ENCODE assay signal across 9 cellular contexts in the genomic region with DNA sequence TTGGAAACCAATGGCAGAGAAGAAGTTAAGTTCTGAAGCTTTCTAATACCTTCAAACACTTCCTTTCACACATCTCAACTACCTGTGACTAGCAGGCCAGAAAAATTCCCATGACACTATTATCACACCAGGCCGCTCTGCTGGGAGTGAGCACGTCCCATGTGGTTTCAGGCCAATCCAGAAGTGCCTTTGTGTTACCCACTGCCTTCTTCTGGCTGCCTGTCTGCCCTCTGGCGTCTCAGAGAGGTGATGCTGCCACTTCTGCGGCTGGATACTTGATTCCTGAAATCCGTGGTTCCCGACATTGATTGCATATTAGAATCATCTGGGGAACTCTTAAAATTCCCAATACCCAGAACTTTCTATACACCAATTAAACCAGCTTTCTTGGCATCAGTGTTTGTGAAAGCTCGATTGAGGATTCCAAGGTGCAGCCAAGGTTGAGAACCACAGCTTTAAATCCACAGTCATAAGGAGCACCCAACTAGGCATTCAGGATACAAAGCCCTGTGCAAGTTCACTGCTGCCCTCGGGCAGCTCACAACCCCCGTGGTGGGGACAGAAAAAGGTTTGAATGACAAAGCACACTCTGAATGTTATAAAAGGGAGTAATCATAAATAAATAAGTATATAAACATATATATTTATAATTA.
DNase-seq lines count a peak whose midpoint lies in the region; ATAC-seq, FAIRE-seq and TF ChIP-seq lines count a peak whose summit lies in the region.
"Had no signal": no experiment of that assay in that cellular context is flagged by ENCODE, and none has a peak within 500 bp of the region (broad histone marks: within the 10 kb centered on the region; RNA-seq: fewer than 3 reads in every experiment).

No MANE protein-coding gene starts in this region.

- BruUV-seq in MCF 10A (replicated peaks; lab: Mats Ljungman, UMichigan): no TSS peak

- H3K4me3 ChIP-seq in breast epithelium: no peak overlapping the region

- H3K36me3 Mint-ChIP-seq in MCF 10A (ENCODE audit: insufficient read depth, unreplicated experiment): no peaks in the 10 kb centered on the region
- no peaks in the 10 kb centered on the region for H3K36me3 Mint-ChIP-seq in stimulated activated effector memory CD8-positive, alpha-beta T cell treated with anti-CD3 and anti-CD28 coated beads, Interleukin-12 subunit alpha, Interleukin-12 subunit beta, amount 100 ng/mL, for 72 hours
- H3K36me3 Mint-ChIP-seq: T-cell had no signal

- no peaks in the 10 kb centered on the region for H3K9me3 Mint-ChIP-seq in MCF 10A (ENCODE audit: unreplicated experiment)
- H3K9me3 Mint-ChIP-seq in stimulated activated effector memory CD8-positive, alpha-beta T cell treated with anti-CD3 and anti-CD28 coated beads, Interleukin-12 subunit alpha, Interleukin-12 subunit beta, amount 100 ng/mL, for 72 hours: no peaks in the 10 kb centered on the region
- H3K9me3 Mint-ChIP-seq: T-cell had no signal

- no peaks in the 10 kb centered on the region for H3K9me3 ChIP-seq in breast epithelium

- no peak for ATAC-seq in GM21528 (IDR thresholded peaks at IDR 0.05; ENCODE audit: low FRiP score, unreplicated experiment)
- no peak for ATAC-seq in stimulated activated effector memory CD8-positive, alpha-beta T cell treated with anti-CD3 and anti-CD28 coated beads, Interleukin-12 subunit alpha, Interleukin-12 subunit beta, amount 100 ng/mL, for 72 hours
- ATAC-seq: T-cell had no signal

- DNase-seq in MCF 10A (ENCODE audit: unreplicated experiment) (peak; percentile 1), breast epithelium (ENCODE audit: low spot score in 2 of 2) (no peak), amniotic epithelial cell (ENCODE audit: low read depth) (peak; percentile 17), iPS-NIHi11 (ENCODE audit: low spot score) (peak; percentile 78), urothelium cell line (ENCODE audit: low spot score) (peak; percentile 44), activated T-cell treated with anti-CD3 and anti-CD28 coated beads for 4 hours (no peak)
- no peak for DNase-seq in stimulated activated effector memory CD8-positive, alpha-beta T cell treated with anti-CD3 and anti-CD28 coated beads, Interleukin-12 subunit alpha, Interleukin-12 subunit beta, amount 100 ng/mL, for 72 hours (ENCODE audit: low spot score in 2 of 2)
- DNase-seq: T-cell had no signal

- H3K4me3 Mint-ChIP-seq in MCF 10A (ENCODE audit: unreplicated experiment): no peak overlapping the region
- no peak overlapping the region for H3K4me3 Mint-ChIP-seq in stimulated activated effector memory CD8-positive, alpha-beta T cell treated with anti-CD3 and anti-CD28 coated beads, Interleukin-12 subunit alpha, Interleukin-12 subunit beta, amount 100 ng/mL, for 72 hours
- H3K4me3 Mint-ChIP-seq: T-cell had no signal

- TF ChIP-seq POLR2A in breast epithelium (IDR thresholded peaks at IDR 0.05): no peak

- H3K36me3 ChIP-seq in breast epithelium: no peaks in the 10 kb centered on the region

- CTCF ChIA-PET in MCF 10A (lab: Yijun Ruan, JAX): interaction anchor here (0.6 to 1.0 kb wide), 3 partner anchors 10 to 982 kb away, joined by 3 to 8 read pairs (median 3); no protein-coding TSS in a partner anchor

- H3K27ac ChIP-seq in breast epithelium: no peak overlapping the region

- FAIRE-seq in urothelium cell line (lab: Jason Lieb, UNC): no peak

- H3K4me1 ChIP-seq in breast epithelium: no peaks in the 10 kb centered on the region

- H3K4me1 Mint-ChIP-seq in MCF 10A (ENCODE audit: insufficient read depth, unreplicated experiment): no peaks in the 10 kb centered on the region
- no peaks in the 10 kb centered on the region for H3K4me1 Mint-ChIP-seq in stimulated activated effector memory CD8-positive, alpha-beta T cell treated with anti-CD3 and anti-CD28 coated beads, Interleukin-12 subunit alpha, Interleukin-12 subunit beta, amount 100 ng/mL, for 72 hours
- H3K4me1 Mint-ChIP-seq: T-cell had no signal

- no peak overlapping the region for H3K27ac Mint-ChIP-seq in MCF 10A (ENCODE audit: low read depth, unreplicated experiment)
- H3K27ac Mint-ChIP-seq in stimulated activated effector memory CD8-positive, alpha-beta T cell treated with anti-CD3 and anti-CD28 coated beads, Interleukin-12 subunit alpha, Interleukin-12 subunit beta, amount 100 ng/mL, for 72 hours: no peak overlapping the region
- H3K27ac Mint-ChIP-seq: T-cell had no signal

- H3K27me3 ChIP-seq in breast epithelium: no peaks in the 10 kb centered on the region

- intact Hi-C loops in MCF 10A (cut with micrococcal nuclease): no loop called here
- intact Hi-C loops in breast epithelium (cut with DNase I; ENCODE audit: low total_unique reads): no loop called here

- H3K27me3 Mint-ChIP-seq in MCF 10A (ENCODE audit: insufficient read depth, unreplicated experiment): no peaks in the 10 kb centered on the region

- TF ChIP-seq CTCF in MCF 10A (IDR thresholded peaks at IDR 0.05; ENCODE audit: unreplicated experiment): no peak
- TF ChIP-seq CTCF in breast epithelium (IDR thresholded peaks at IDR 0.05): peak in 1 of 3 donors; percentile 40

- POLR2A ChIA-PET in MCF 10A (lab: Yijun Ruan, JAX): no interaction called here

Comparison
In these comparisons a context has a peak if more than half of its experiments do, and no peak if none do; other contexts are left out.
1. DNase-seq: peak in MCF 10A (single experiment), amniotic epithelial cell (single experiment), iPS-NIHi11 (single experiment) and urothelium cell line (single experiment); none in breast epithelium (0 of 2), stimulated activated effector memory CD8-positive, alpha-beta T cell treated with anti-CD3 and anti-CD28 coated beads, Interleukin-12 subunit alpha, Interleukin-12 subunit beta, amount 100 ng/mL, for 72 hours (0 of 2) and activated T-cell treated with anti-CD3 and anti-CD28 coated beads for 4 hours (single experiment).